Comparison of ENCODE assay signal across 6 cellular contexts in the genomic region with DNA sequence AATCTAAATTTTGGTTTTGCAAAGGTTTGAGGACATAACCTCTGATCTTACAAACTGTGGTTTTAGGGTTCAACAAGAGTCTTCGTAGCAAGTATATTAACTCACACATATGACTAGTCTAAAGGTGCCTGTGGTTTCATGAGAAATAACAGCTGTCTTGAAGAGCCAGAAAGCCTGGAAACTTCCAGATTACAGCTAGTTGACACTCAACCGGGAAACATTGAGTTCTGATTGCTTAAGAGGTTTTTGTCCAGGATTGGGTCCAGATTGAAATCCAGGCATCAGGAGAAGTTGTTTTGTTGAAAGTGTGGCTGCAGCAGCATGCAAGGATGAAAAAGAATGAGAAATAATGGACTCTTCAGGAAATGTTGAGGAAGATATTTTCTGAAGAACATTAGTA.
DNase-seq lines count a peak whose midpoint lies in the region; ATAC-seq, FAIRE-seq and TF ChIP-seq lines count a peak whose summit lies in the region.
"Not testable (repeated sequence)": the region's sequence is repeated elsewhere in the genome, so short reads cannot be mapped to it uniquely, and the experiment has no call there.

No MANE protein-coding gene starts in this region.

- not testable (repeated sequence) for H3K4me3 ChIP-seq in endothelial cell of umbilical vein (replicated peaks in 1 of 3; ENCODE audit: insufficient read depth in 1 of 3, low read depth in 1 of 3, low read length in 3 of 3); HepG2 (replicated peaks in 1 of 3; ENCODE audit: insufficient read depth in 1 of 3, low read depth in 2 of 3, low read length in 3 of 3)

- not testable (repeated sequence) for H3K27me3 ChIP-seq in endothelial cell of umbilical vein (ENCODE audit: control insufficient read depth in 2 of 2, insufficient read depth in 2 of 2, low read length in 2 of 2); HepG2 (ENCODE audit: control insufficient read depth in 1 of 2, insufficient read depth in 2 of 2, low read length in 2 of 2)

- H3K4me2 ChIP-seq in endothelial cell of umbilical vein (ENCODE audit: insufficient read depth, low read length); HepG2 (ENCODE audit: low read depth, low read length): not testable (repeated sequence)

- FAIRE-seq in endothelial cell of umbilical vein (lab: Jason Lieb, UNC) (peak; percentile 69), islet of Langerhans (lab: Jason Lieb, UNC) (peak; percentile 89), HepG2 (lab: Jason Lieb, UNC) (peak; percentile 30)

- dilution Hi-C loops in endothelial cell of umbilical vein (cut with MboI; ENCODE audit: extremely low pct_ligation_motif_present, low sequenced_read_pairs), result not testable (repeated sequence)

- TF ChIP-seq CTCF in endothelial cell of umbilical vein (IDR thresholded peaks at IDR 0.05; ENCODE audit: extremely low read depth in 1 of 2, insufficient read depth in 1 of 2, low read depth in 1 of 2, low read length in 2 of 2); HepG2 (CRISPR knock-in tag; IDR thresholded peaks at IDR 0.05): not testable (repeated sequence)

- DNase-seq in endothelial cell of umbilical vein (ENCODE audit: low read depth, low spot score); Right ventricle myocardium inferior (ENCODE audit: missing footprints); Right ventricle myocardium superior; left ventricle myocardium superior; HepG2 (ENCODE audit: low spot score): not testable (repeated sequence)

- BruUV-seq in endothelial cell of umbilical vein (replicated peaks; lab: Mats Ljungman, UMichigan); HepG2 (replicated peaks; lab: Mats Ljungman, UMichigan): not testable (repeated sequence)

- not testable (repeated sequence) for H3K4me1 ChIP-seq in endothelial cell of umbilical vein (ENCODE audit: control insufficient read depth, extremely low read depth, insufficient read depth, low read length); HepG2 (ENCODE audit: insufficient read depth, low read length)

- ATAC-seq in Right ventricle myocardium inferior (peak; percentile 54), Right ventricle myocardium superior (ENCODE audit: poor library complexity) (peak; percentile 53), left ventricle myocardium superior (peak; percentile 62)
- not testable (repeated sequence) for ATAC-seq in HepG2

- not testable (repeated sequence) for TF ChIP-seq POLR2A in endothelial cell of umbilical vein (IDR thresholded peaks at IDR 0.05; ENCODE audit: low read depth, low read length); HepG2 (IDR thresholded peaks at IDR 0.05; ENCODE audit: insufficient read depth in 1 of 2, low read depth in 2 of 2, low read length in 2 of 2)

- in situ Hi-C loops in HepG2 (cut with HindIII; ENCODE audit: extremely low pct_ligation_motif_present, low pct_unique_long_range_greater_than_20kb), result not testable (repeated sequence)

- H3K9me1 ChIP-seq in endothelial cell of umbilical vein (replicated peaks; ENCODE audit: control insufficient read depth, extremely low read depth, insufficient read depth, low read length), result not testable (repeated sequence)

- not testable (repeated sequence) for H3K27ac ChIP-seq in endothelial cell of umbilical vein (ENCODE audit: insufficient read depth, low read depth, low read length); HepG2 (ENCODE audit: extremely low read length, insufficient read depth, low read length)

- H3K79me2 ChIP-seq in endothelial cell of umbilical vein (ENCODE audit: control insufficient read depth, insufficient read depth, low read length); HepG2 (ENCODE audit: insufficient read depth, low read length): not testable (repeated sequence)

- POLR2A ChIA-PET in endothelial cell of umbilical vein (lab: Charles Lee); HepG2 (lab: Yijun Ruan, JAX): not testable (repeated sequence)

- not testable (repeated sequence) for H3K9me3 ChIP-seq in endothelial cell of umbilical vein (replicated peaks; ENCODE audit: control insufficient read depth, insufficient read depth, low read length); HepG2 (ENCODE audit: low read length)

- CTCF ChIA-PET in endothelial cell of umbilical vein (lab: Charles Lee); HepG2 (lab: Yijun Ruan, JAX; ENCODE audit: low intra/inter-chr PET ratio, low total read pairs): not testable (repeated sequence)

- not testable (repeated sequence) for H4K20me1 ChIP-seq in endothelial cell of umbilical vein (replicated peaks; ENCODE audit: control insufficient read depth, extremely low read depth, insufficient read depth, low read length); HepG2 (ENCODE audit: insufficient read depth, low read length)

- H3K36me3 ChIP-seq in endothelial cell of umbilical vein (ENCODE audit: control insufficient read depth in 2 of 2, extremely low read depth in 1 of 2, insufficient read depth in 2 of 2, low read length in 2 of 2); HepG2 (replicated peaks in 1 of 2; ENCODE audit: control insufficient read depth in 1 of 2, insufficient read depth in 2 of 2, low read length in 2 of 2): not testable (repeated sequence)

- intact Hi-C loops in endothelial cell of umbilical vein (cut with micrococcal nuclease); Right ventricle myocardium inferior (cut with DNase I); Right ventricle myocardium superior (cut with DNase I); left ventricle myocardium superior (cut with micrococcal nuclease); HepG2 (cut with micrococcal nuclease; ENCODE audit: unreplicated experiment): not testable (repeated sequence)

- not testable (repeated sequence) for TF ChIP-seq RAD21 in HepG2 (CRISPR knock-in tag; IDR thresholded peaks at IDR 0.05)

- TF ChIP-seq EP300 in HepG2 (IDR thresholded peaks at IDR 0.05; ENCODE audit: low read depth in 2 of 2, low read length in 2 of 2); HepG2 (CRISPR knock-in tag; IDR thresholded peaks at IDR 0.05; ENCODE audit: borderline replicate concordance): not testable (repeated sequence)

- not testable (repeated sequence) for H2AFZ ChIP-seq in endothelial cell of umbilical vein (ENCODE audit: low read depth, low read length); HepG2 (ENCODE audit: low read length)

- WGBS in HepG2 (ENCODE audit: low lambda C conversion rate), result no CpG with 5 or more reads among the region's 2 CpGs

- H3K9ac ChIP-seq in endothelial cell of umbilical vein (replicated peaks; ENCODE audit: extremely low read depth, insufficient read depth, low read length); HepG2 (ENCODE audit: insufficient read depth, low read depth, low read length): not testable (repeated sequence)
